In genomic region chr9:81847181-81847915, GRCh38 we compare ENCODE assay signal across 30 cellular contexts.
"Had no signal": no experiment of that assay in that cellular context is flagged by ENCODE, and none has a peak within 500 bp of the region (broad histone marks: within the 10 kb centered on the region; RNA-seq: fewer than 3 reads in every experiment).

No MANE protein-coding gene starts in this region.

- ATAC-seq: activated naive CD4-positive, alpha-beta T cell treated with anti-CD3 and anti-CD28 coated beads, Interleukin-2, amount 50 U/mL, for 72 hours; activated T-cell treated with anti-CD3 and anti-CD28 coated beads, Interleukin-2, amount 50 U/mL, for 72 hours; effector memory CD8-positive, alpha-beta T cell; esophagus mucosa; heart left ventricle; T-helper 17 cell; WTC11 had no signal

- DNase-seq: activated CD4-positive, alpha-beta memory T cell treated with anti-CD3 and anti-CD28 coated beads, Interleukin-2, amount 10 ng/mL, durations not matched to agents 7 days and 5 days; activated CD4-positive, alpha-beta T cell treated with anti-CD3 and anti-CD28 coated beads for 1 hour; activated CD4-positive, alpha-beta T cell treated with anti-CD3 and anti-CD28 coated beads for 4 hours; activated CD4-positive, alpha-beta T cell treated with anti-CD3 and anti-CD28 coated beads, Interleukin-2, amount 10 ng/mL, durations not matched to agents 7 days and 5 days; activated CD4-positive, alpha-beta T cell treated with anti-CD3 and anti-CD28 coated beads, Interleukin-2, amount 50 U/mL, for 4 hours; activated CD8-positive, alpha-beta memory T cell treated with anti-CD3 and anti-CD28 coated beads, Interleukin-2, amount 50 U/mL, for 48 hours; activated gamma-delta T cell; activated naive CD4-positive, alpha-beta T cell; activated naive CD4-positive, alpha-beta T cell treated with anti-CD3 and anti-CD28 coated beads, Interleukin-2, amount 10 ng/mL, durations not matched to agents 7 days and 5 days; activated naive CD8-positive, alpha-beta T cell treated with anti-CD3 and anti-CD28 coated beads, Interleukin-2, amount 10 ng/mL, durations not matched to agents 7 days and 5 days; activated T-cell treated with anti-CD3 and anti-CD28 coated beads for 4 hours; activated T-cell treated with anti-CD3 and anti-CD28 coated beads, Interleukin-2, amount 50 U/mL, for 24 hours; activated T-cell treated with anti-CD3 and anti-CD28 coated beads, Interleukin-2, amount 50 U/mL, for 72 hours; brain microvascular endothelial cell; effector CD4-positive, alpha-beta T cell; effector memory CD8-positive, alpha-beta T cell; foreskin fibroblast; glutamatergic neuron; heart left ventricle; T-helper 1 cell; T-helper 17 cell had no signal

- H3K4me3 ChIP-seq: ascending aorta, coronary artery, heart left ventricle had no signal

- H3K27me3 Mint-ChIP-seq: activated CD4-positive, alpha-beta memory T cell treated with anti-CD3 and anti-CD28 coated beads, Interleukin-2, amount 10 ng/mL, durations not matched to agents 7 days and 5 days; activated CD4-positive, alpha-beta T cell treated with anti-CD3 and anti-CD28 coated beads, Interleukin-2, amount 10 ng/mL, durations not matched to agents 7 days and 5 days; activated naive CD4-positive, alpha-beta T cell treated with anti-CD3 and anti-CD28 coated beads, Interleukin-2, amount 10 ng/mL, durations not matched to agents 7 days and 5 days; activated naive CD8-positive, alpha-beta T cell treated with anti-CD3 and anti-CD28 coated beads, Interleukin-2, amount 10 ng/mL, durations not matched to agents 7 days and 5 days; activated T-cell treated with anti-CD3 and anti-CD28 coated beads, Interleukin-2, amount 50 U/mL, for 24 hours; central memory CD8-positive, alpha-beta T cell; dendritic cell treated with granulocyte-macrophage colony-stimulating factor and Interleukin-4, amounts not matched to agents 40 ng/mL and 50 ng/mL, for 4 days; effector memory CD8-positive, alpha-beta T cell; T-helper 17 cell had no signal

- H3K9me3 Mint-ChIP-seq: activated CD4-positive, alpha-beta memory T cell treated with anti-CD3 and anti-CD28 coated beads, Interleukin-2, amount 10 ng/mL, durations not matched to agents 7 days and 5 days; activated CD4-positive, alpha-beta T cell treated with anti-CD3 and anti-CD28 coated beads, Interleukin-2, amount 10 ng/mL, durations not matched to agents 7 days and 5 days; activated naive CD4-positive, alpha-beta T cell treated with anti-CD3 and anti-CD28 coated beads, Interleukin-2, amount 10 ng/mL, durations not matched to agents 7 days and 5 days; activated naive CD8-positive, alpha-beta T cell treated with anti-CD3 and anti-CD28 coated beads, Interleukin-2, amount 10 ng/mL, durations not matched to agents 7 days and 5 days; activated T-cell treated with anti-CD3 and anti-CD28 coated beads, Interleukin-2, amount 50 U/mL, for 24 hours; activated T-cell treated with anti-CD3 and anti-CD28 coated beads, Interleukin-2, amount 50 U/mL, for 72 hours; central memory CD8-positive, alpha-beta T cell; dendritic cell treated with granulocyte-macrophage colony-stimulating factor and Interleukin-4, amounts not matched to agents 40 ng/mL and 50 ng/mL, for 4 days; WTC11 had no signal

- H3K4me3 Mint-ChIP-seq: activated CD4-positive, alpha-beta memory T cell treated with anti-CD3 and anti-CD28 coated beads, Interleukin-2, amount 10 ng/mL, durations not matched to agents 7 days and 5 days; activated CD4-positive, alpha-beta T cell treated with anti-CD3 and anti-CD28 coated beads, Interleukin-2, amount 10 ng/mL, durations not matched to agents 7 days and 5 days; activated naive CD4-positive, alpha-beta T cell treated with anti-CD3 and anti-CD28 coated beads, Interleukin-2, amount 10 ng/mL, durations not matched to agents 7 days and 5 days; activated naive CD8-positive, alpha-beta T cell treated with anti-CD3 and anti-CD28 coated beads, Interleukin-2, amount 10 ng/mL, durations not matched to agents 7 days and 5 days; activated T-cell treated with anti-CD3 and anti-CD28 coated beads, Interleukin-2, amount 50 U/mL, for 24 hours; activated T-cell treated with anti-CD3 and anti-CD28 coated beads, Interleukin-2, amount 50 U/mL, for 72 hours; central memory CD8-positive, alpha-beta T cell; dendritic cell treated with granulocyte-macrophage colony-stimulating factor and Interleukin-4, amounts not matched to agents 40 ng/mL and 50 ng/mL, for 4 days; effector memory CD8-positive, alpha-beta T cell; T-helper 17 cell; WTC11 had no signal

- H3K4me1 ChIP-seq: ascending aorta had no signal

- H3K36me3 Mint-ChIP-seq: activated naive CD4-positive, alpha-beta T cell treated with anti-CD3 and anti-CD28 coated beads, Interleukin-2, amount 10 ng/mL, durations not matched to agents 7 days and 5 days; activated naive CD4-positive, alpha-beta T cell treated with anti-CD3 and anti-CD28 coated beads, Interleukin-2, amount 50 U/mL, for 72 hours; activated naive CD8-positive, alpha-beta T cell treated with anti-CD3 and anti-CD28 coated beads, Interleukin-2, amount 10 ng/mL, durations not matched to agents 7 days and 5 days; WTC11 had no signal

- FAIRE-seq: bronchial epithelial cell, frontal cortex had no signal

- H3K27me3 ChIP-seq: ascending aorta, brain microvascular endothelial cell had no signal

- H3K9me3 ChIP-seq: ascending aorta had no signal

- H3K27ac ChIP-seq: ascending aorta, brain microvascular endothelial cell, coronary artery, heart left ventricle had no signal

- H3K4me1 Mint-ChIP-seq: activated CD4-positive, alpha-beta memory T cell treated with anti-CD3 and anti-CD28 coated beads, Interleukin-2, amount 10 ng/mL, durations not matched to agents 7 days and 5 days; activated CD4-positive, alpha-beta T cell treated with anti-CD3 and anti-CD28 coated beads, Interleukin-2, amount 10 ng/mL, durations not matched to agents 7 days and 5 days; activated naive CD4-positive, alpha-beta T cell treated with anti-CD3 and anti-CD28 coated beads, Interleukin-2, amount 10 ng/mL, durations not matched to agents 7 days and 5 days; activated naive CD8-positive, alpha-beta T cell treated with anti-CD3 and anti-CD28 coated beads, Interleukin-2, amount 10 ng/mL, durations not matched to agents 7 days and 5 days; central memory CD8-positive, alpha-beta T cell; T-helper 17 cell had no signal

- H3K36me3 ChIP-seq: ascending aorta, brain microvascular endothelial cell, heart left ventricle had no signal

- H3K27ac Mint-ChIP-seq: activated CD4-positive, alpha-beta memory T cell treated with anti-CD3 and anti-CD28 coated beads, Interleukin-2, amount 10 ng/mL, durations not matched to agents 7 days and 5 days; activated CD4-positive, alpha-beta T cell treated with anti-CD3 and anti-CD28 coated beads, Interleukin-2, amount 10 ng/mL, durations not matched to agents 7 days and 5 days; activated naive CD4-positive, alpha-beta T cell treated with anti-CD3 and anti-CD28 coated beads, Interleukin-2, amount 10 ng/mL, durations not matched to agents 7 days and 5 days; activated naive CD4-positive, alpha-beta T cell treated with anti-CD3 and anti-CD28 coated beads, Interleukin-2, amount 50 U/mL, for 72 hours; activated naive CD8-positive, alpha-beta T cell treated with anti-CD3 and anti-CD28 coated beads, Interleukin-2, amount 10 ng/mL, durations not matched to agents 7 days and 5 days; activated T-cell treated with anti-CD3 and anti-CD28 coated beads, Interleukin-2, amount 50 U/mL, for 24 hours; activated T-cell treated with anti-CD3 and anti-CD28 coated beads, Interleukin-2, amount 50 U/mL, for 72 hours; dendritic cell treated with granulocyte-macrophage colony-stimulating factor and Interleukin-4, amounts not matched to agents 40 ng/mL and 50 ng/mL, for 4 days; effector memory CD8-positive, alpha-beta T cell; T-helper 17 cell; WTC11 had no signal
